ENCODE assay signal across 8 cellular contexts in the genomic region with DNA sequence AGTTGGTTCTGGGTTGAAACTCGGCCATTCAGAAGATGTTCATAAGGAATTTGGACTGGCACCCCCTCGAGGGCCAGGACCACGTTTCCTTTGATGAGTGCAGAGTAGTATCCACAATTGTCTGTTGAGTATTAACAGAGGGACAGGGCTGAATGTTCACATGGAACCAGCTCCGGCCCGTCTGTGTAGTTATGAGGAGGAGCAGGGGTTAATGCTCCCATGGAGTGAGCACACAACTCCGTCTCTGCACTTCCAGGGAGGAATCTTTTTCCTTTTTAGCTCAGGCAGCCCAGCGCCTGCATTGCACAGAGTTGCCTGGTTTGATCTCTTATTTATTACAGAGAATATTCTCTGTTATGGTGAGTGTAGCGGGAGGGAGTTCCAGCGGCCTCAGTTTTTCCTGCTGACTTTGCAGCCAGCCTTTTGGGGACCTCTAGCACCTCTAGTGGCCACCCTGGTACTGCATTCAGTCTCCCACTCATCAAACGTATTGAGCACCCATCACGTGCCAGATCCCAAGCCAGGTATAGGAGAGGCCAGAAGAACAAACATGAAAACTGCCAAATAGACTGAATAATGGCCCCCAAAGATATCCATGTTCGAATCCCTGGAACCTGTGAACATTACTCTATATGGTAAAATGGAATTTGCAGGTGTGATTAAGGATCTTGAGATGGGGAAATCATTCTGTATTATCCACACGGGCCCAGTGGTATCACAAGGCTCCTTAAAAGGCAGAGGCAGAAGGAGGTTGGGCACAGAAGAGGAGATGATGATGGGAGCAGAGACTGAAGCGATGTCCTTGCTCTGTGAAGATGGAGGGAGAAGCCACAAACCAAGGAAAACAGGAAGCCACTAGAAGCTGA.
DNase-seq lines count a peak whose midpoint lies in the region; ATAC-seq and TF ChIP-seq lines count a peak whose summit lies in the region.

No MANE protein-coding gene starts in this region.

- no peak for TF ChIP-seq EP300 in Ishikawa (IDR thresholded peaks at IDR 0.05; ENCODE audit: borderline replicate concordance)

- H2AFZ ChIP-seq in trophoblast cell (ENCODE audit: insufficient read depth, low read length, poor library complexity), result no peak overlapping the region

- peaks cover 2% of the 10 kb centered on the region for H3K9me3 ChIP-seq in trophoblast cell (ENCODE audit: insufficient read depth, low read depth, low read length)
- H3K9me3 ChIP-seq in upper lobe of right lung, result no peaks in the 10 kb centered on the region

- no peak overlapping the region for H3K9ac ChIP-seq in trophoblast cell (ENCODE audit: low read length)

- H3K4me3 ChIP-seq in trophoblast cell (ENCODE audit: low read depth, low read length), result no peak overlapping the region
- no peak overlapping the region for H3K4me3 ChIP-seq in upper lobe of right lung

- TF ChIP-seq RAD21 in Ishikawa (IDR thresholded peaks at IDR 0.05; ENCODE audit: low read depth), result peak; percentile 51

- H3K4me2 ChIP-seq in trophoblast cell (ENCODE audit: low read length), result no peak overlapping the region

- H2AK5ac ChIP-seq in trophoblast cell (ENCODE audit: low read length), result no peak overlapping the region

- no peak overlapping the region for H4K91ac ChIP-seq in trophoblast cell (ENCODE audit: low read depth, low read length)

- POLR2A ChIA-PET in RWPE1 (lab: Yijun Ruan, JAX; ENCODE audit: low non-redundant PET), result no interaction called here

- ATAC-seq in upper lobe of right lung (peak; percentile 82), GM18520 (IDR thresholded peaks at IDR 0.05; ENCODE audit: unreplicated experiment) (no peak)

- H4K8ac ChIP-seq in trophoblast cell (ENCODE audit: low read depth, low read length), result no peak overlapping the region

- peaks cover 0 to 4% of the 10 kb centered on the region in 2 experiments for H3K4me1 ChIP-seq in trophoblast cell (ENCODE audit: control insufficient read depth in 1 of 2, insufficient read depth in 2 of 2, low read length in 2 of 2)
- no peaks in the 10 kb centered on the region for H3K4me1 ChIP-seq in upper lobe of right lung

- H3K79me1 ChIP-seq in trophoblast cell (ENCODE audit: low read length), result no peaks in the 10 kb centered on the region

- no peaks in the 10 kb centered on the region for H3K36me3 ChIP-seq in trophoblast cell (ENCODE audit: control insufficient read depth in 1 of 2, insufficient read depth in 2 of 2, low read length in 2 of 2)
- no peaks in the 10 kb centered on the region for H3K36me3 ChIP-seq in upper lobe of right lung

- H3K23ac ChIP-seq in trophoblast cell (ENCODE audit: low read length), result no peak overlapping the region

- no peak overlapping the region for H3K18ac ChIP-seq in trophoblast cell (ENCODE audit: low read length)

- H4K12ac ChIP-seq in trophoblast cell (ENCODE audit: low read depth, low read length), result no peak overlapping the region

- TF ChIP-seq CTCF in RWPE1 (conservative IDR thresholded peaks at IDR 0.05; ENCODE audit: low read depth) (peak; percentile 86), upper lobe of right lung (IDR thresholded peaks at IDR 0.05) (peak; percentile 89)

- no peaks in the 10 kb centered on the region for H3K79me2 ChIP-seq in trophoblast cell (ENCODE audit: control insufficient read depth, insufficient read depth, low read length, poor library complexity)

- no CpG with 5 or more reads among the region's 14 CpGs for WGBS in trophoblast cell (ENCODE audit: extremely low coverage, insufficient coverage, insufficient read length)

- no peak overlapping the region for H3K4ac ChIP-seq in trophoblast cell (ENCODE audit: low read depth, low read length)

- no peak overlapping the region for H3K14ac ChIP-seq in trophoblast cell (ENCODE audit: low read length)

- DNase-seq in COR-L47 (lab: John Stamatoyannopoulos, UW) (peak; percentile 44), RWPE1 (ENCODE audit: low spot score) (peak; percentile 67), glomerular endothelial cell (ENCODE audit: extremely low read depth, low read depth, low spot score) (peak; percentile 1), trophoblast cell (peak; percentile 84 to 94), upper lobe of right lung (no peak)
- DNase-seq in activated naive CD4-positive, alpha-beta T cell (lab: John Stamatoyannopoulos, UW), result peak; percentile 6 to 44 (median 31)

- H2BK120ac ChIP-seq in trophoblast cell (ENCODE audit: insufficient read depth, low read length, poor library complexity), result no peak overlapping the region

- H2BK12ac ChIP-seq in trophoblast cell (ENCODE audit: low read length), result no peak overlapping the region

- H2BK5ac ChIP-seq in trophoblast cell (ENCODE audit: low read depth, low read length, poor library complexity), result no peak overlapping the region

- intact Hi-C loops in upper lobe of right lung (cut with DNase I), result no loop called here

- H3K27me3 ChIP-seq in trophoblast cell (ENCODE audit: insufficient read depth, low read length) (no peaks in the 10 kb centered on the region), upper lobe of right lung (peaks cover 14% of the 10 kb centered on the region)

- no peak overlapping the region for H3K27ac ChIP-seq in RWPE1
- H3K27ac ChIP-seq in trophoblast cell (ENCODE audit: low read depth, low read length), result no peak overlapping the region
- H3K27ac ChIP-seq in upper lobe of right lung, result no peak overlapping the region

- CTCF ChIA-PET in RWPE1 (lab: Yijun Ruan, JAX), result interaction anchor here (0.7 to 1.2 kb wide), 3 partner anchors 10 to 1552 kb away, joined by 3 read pairs; no protein-coding TSS in a partner anchor

TF ChIP-seq in Ishikawa, 13 proteins besides CTCF, POLR2A, EP300 and RAD21:
- TF ChIP-seq ZBTB7A (IDR thresholded peaks at IDR 0.05; ENCODE audit: low read depth), result no peak
- TF ChIP-seq, protein P1, sequence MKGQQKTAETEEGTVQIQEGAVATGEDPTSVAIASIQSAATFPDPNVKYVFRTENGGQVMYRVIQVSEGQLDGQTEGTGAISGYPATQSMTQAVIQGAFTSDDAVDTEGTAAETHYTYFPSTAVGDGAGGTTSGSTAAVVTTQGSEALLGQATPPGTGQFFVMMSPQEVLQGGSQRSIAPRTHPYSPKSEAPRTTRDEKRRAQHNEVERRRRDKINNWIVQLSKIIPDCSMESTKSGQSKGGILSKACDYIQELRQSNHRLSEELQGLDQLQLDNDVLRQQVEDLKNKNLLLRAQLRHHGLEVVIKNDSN (IDR thresholded peaks at IDR 0.05), result peak; percentile 83
- TF ChIP-seq TEAD4 (IDR thresholded peaks at IDR 0.05), result no peak
